ENCODE assay signal across 20 cellular contexts in the genomic region with DNA sequence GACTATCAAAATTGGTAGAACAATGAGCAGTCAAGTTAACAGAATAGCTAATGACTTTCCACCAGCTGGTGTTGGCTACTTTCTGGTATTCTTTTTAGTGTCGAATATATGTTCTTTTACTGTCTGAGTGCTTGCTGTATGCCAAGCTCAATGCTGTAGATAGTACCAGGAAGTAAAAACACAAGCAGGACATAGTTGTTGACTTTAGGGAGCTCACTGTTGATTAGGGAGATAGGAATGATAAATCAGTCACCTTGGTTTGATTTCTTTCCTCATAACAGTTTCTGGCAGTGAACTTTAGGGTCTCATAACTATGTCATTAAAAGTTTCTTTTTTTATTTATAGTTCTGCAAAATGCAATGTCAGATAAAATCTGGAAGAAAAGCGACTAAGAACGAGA. TPM values are rescaled to one million over a fixed set of nuclear protein-coding genes. Genes with fewer than 3 reads are reported as not detected.
A peak's percentile ranks its signal among the peaks of the same experiment; 100 is the strongest.
DNase-seq lines count a peak whose midpoint lies in the region; ATAC-seq, FAIRE-seq and TF ChIP-seq lines count a peak whose summit lies in the region.
"Had no signal": no experiment of that assay in that cellular context is flagged by ENCODE, and none has a peak within 500 bp of the region (broad histone marks: within the 10 kb centered on the region; RNA-seq: fewer than 3 reads in every experiment).

No MANE protein-coding gene starts in this region.

- TF ChIP-seq CTCF in PC-9 (conservative IDR thresholded peaks at IDR 0.05): no peak
- TF ChIP-seq CTCF in HepG2 (CRISPR knock-in tag; IDR thresholded peaks at IDR 0.05): no peak

- no peak overlapping the region for H3K27ac Mint-ChIP-seq in CD8-positive, alpha-beta memory T cell
- H3K27ac Mint-ChIP-seq: CD4-positive, alpha-beta memory T cell; H9; HFFc6 had no signal

- intact Hi-C loops in PC-9 (cut with micrococcal nuclease; ENCODE audit: unreplicated experiment) (no loop called here), HepG2 (cut with micrococcal nuclease; ENCODE audit: unreplicated experiment) (no loop called here), posterior cingulate gyrus (cut with DNase I) (no loop called here)

- H3K79me2 ChIP-seq in PC-9 (ENCODE audit: low read depth): no peaks in the 10 kb centered on the region; the same call in 1 of the 2 replicates
- no peaks in the 10 kb centered on the region for H3K79me2 ChIP-seq in HepG2 (ENCODE audit: insufficient read depth, low read length)

- H3K9ac ChIP-seq in HepG2 (ENCODE audit: insufficient read depth, low read depth, low read length): no peak overlapping the region

- 96% methylated on average over 3 of the region's 3 CpGs for WGBS in HepG2 (ENCODE audit: low lambda C conversion rate)

- FAIRE-seq in GM18507 (lab: Jason Lieb, UNC) (peak; percentile 18), HepG2 (lab: Jason Lieb, UNC) (no peak), urothelium cell line (lab: Jason Lieb, UNC) (peak; percentile 91)

- TF ChIP-seq POLR2A in HepG2 (IDR thresholded peaks at IDR 0.05; ENCODE audit: insufficient read depth in 1 of 2, low read depth in 2 of 2, low read length in 2 of 2): no peak

- ATAC-seq in HepG2 (no peak), HG03354 (IDR thresholded peaks at IDR 0.05; ENCODE audit: poor library complexity, severe bottlenecking, unreplicated experiment) (no peak)
- ATAC-seq: Right ventricle myocardium inferior had no signal

- H3K4me2 ChIP-seq in PC-9 (no peak overlapping the region), HepG2 (ENCODE audit: low read depth, low read length) (no peak overlapping the region)

- H3K4me3 Mint-ChIP-seq in CD8-positive, alpha-beta memory T cell: no peak overlapping the region
- H3K4me3 Mint-ChIP-seq: CD4-positive, alpha-beta memory T cell; H9; HFFc6 had no signal

- no TSS peak for BruUV-seq in PC-9 (replicated peaks; lab: Mats Ljungman, UMichigan)
- BruUV-seq in HepG2 (replicated peaks; lab: Mats Ljungman, UMichigan): no TSS peak

- TF ChIP-seq RAD21 in HepG2 (CRISPR knock-in tag; IDR thresholded peaks at IDR 0.05): no peak

- H3F3A ChIP-seq in PC-9 (ENCODE audit: insufficient read depth, low read depth): peaks cover 10% of the 10 kb centered on the region; the same call in 1 of the 2 replicates

- H3K27me3 ChIP-seq in PC-9 (ENCODE audit: insufficient read depth, low read depth) (no peaks in the 10 kb centered on the region), HepG2 (ENCODE audit: control insufficient read depth in 1 of 2, insufficient read depth in 2 of 2, low read length in 2 of 2) (no peaks in the 10 kb centered on the region)
- no peaks in the 10 kb centered on the region for H3K27me3 ChIP-seq in CD8-positive, alpha-beta memory T cell (ENCODE audit: insufficient read depth, low read length, poor library complexity, severe bottlenecking)
- H3K27me3 ChIP-seq: SJSA1 had no signal

- H3K9me3 Mint-ChIP-seq in CD8-positive, alpha-beta memory T cell: no peaks in the 10 kb centered on the region
- H3K9me3 Mint-ChIP-seq: CD4-positive, alpha-beta memory T cell; HFFc6 had no signal

- CTCF ChIA-PET in PC-9 (lab: Charles Lee) (no interaction called here), HepG2 (lab: Yijun Ruan, JAX; ENCODE audit: low intra/inter-chr PET ratio, low total read pairs) (no interaction called here)
- CTCF ChIA-PET in CD8-positive, alpha-beta memory T cell (lab: Charles Lee): interaction anchor here (4.8 kb wide), 1 partner anchor 9 kb away, joined by 18 read pairs; the partner anchor contains the start of gene HMGXB4

- H3K27me3 Mint-ChIP-seq in CD8-positive, alpha-beta memory T cell: peaks cover 0 to 1% of the 10 kb centered on the region in 2 donors
- H3K27me3 Mint-ChIP-seq: CD4-positive, alpha-beta memory T cell had no signal

- H3K9me2 ChIP-seq in PC-9 (ENCODE audit: insufficient read depth): no peaks in the 10 kb centered on the region

- no peak overlapping the region for H2AFZ ChIP-seq in PC-9
- H2AFZ ChIP-seq in HepG2 (ENCODE audit: low read length): no peak overlapping the region

- H3K4me1 Mint-ChIP-seq in CD8-positive, alpha-beta memory T cell: peaks cover 11 to 26% (median 12%) of the 10 kb centered on the region in 3 donors
- H3K4me1 Mint-ChIP-seq: H9 had no signal

- H4K20me1 ChIP-seq in PC-9 (ENCODE audit: insufficient read depth): peaks cover 16% of the 10 kb centered on the region
- H4K20me1 ChIP-seq in HepG2 (ENCODE audit: insufficient read depth, low read length): no peaks in the 10 kb centered on the region

- no peak for DNase-seq in GM18507 (ENCODE audit: extremely low spot score, insufficient read length, low read depth)
- peak in 1 of 2 experiments; percentile 66 for DNase-seq in PC-9
- DNase-seq in HepG2 (ENCODE audit: low spot score): no peak
- DNase-seq in urothelium cell line (ENCODE audit: low spot score): no peak
- no peak for DNase-seq in posterior cingulate gyrus
- no peak for DNase-seq in CD8-positive, alpha-beta memory T cell
- DNase-seq: CD4-positive, alpha-beta memory T cell; DMS79 treated with DMSO at 0.1 percent for 48 hours; H9; HFFc6; KBM-7; MV-4-11; NCI-H1694 treated with DMSO at 0.1 percent for 48 hours; NCI-H446; NCI-H526; OCI-M1; T-helper 1 cell had no signal

- H3K27ac ChIP-seq in PC-9: peak overlapping the region; percentile 26; the same call in 1 of the 2 replicates
- H3K27ac ChIP-seq in HepG2 (ENCODE audit: extremely low read length, insufficient read depth, low read length): no peak overlapping the region
- H3K27ac ChIP-seq in CD8-positive, alpha-beta memory T cell (ENCODE audit: low read depth, low read length): no peak overlapping the region
- H3K27ac ChIP-seq: SJSA1 had no signal

- in situ Hi-C loops in HepG2 (cut with HindIII; ENCODE audit: extremely low pct_ligation_motif_present, low pct_unique_long_range_greater_than_20kb): no loop called here

- H3K9me3 ChIP-seq in PC-9 (ENCODE audit: insufficient read depth, low read depth) (no peaks in the 10 kb centered on the region), HepG2 (ENCODE audit: low read length) (no peaks in the 10 kb centered on the region)
- H3K9me3 ChIP-seq in CD8-positive, alpha-beta memory T cell (ENCODE audit: low read length): no peaks in the 10 kb centered on the region
- H3K9me3 ChIP-seq: SJSA1 had no signal

- POLR2A ChIA-PET in PC-9 (lab: Charles Lee; ENCODE audit: unreplicated experiment) (no interaction called here), HepG2 (lab: Yijun Ruan, JAX) (interaction anchor here (0.5 to 1.5 kb wide), 2 partner anchors 8 to 545 kb away, joined by 3 to 4 read pairs; partner anchors contain the start of gene HMGXB4)
- POLR2A ChIA-PET in CD8-positive, alpha-beta memory T cell (lab: Charles Lee): no interaction called here

- H3K36me3 Mint-ChIP-seq in CD8-positive, alpha-beta memory T cell: peaks cover 21 to 82% (median 34%) of the 10 kb centered on the region in 3 donors

- H3K36me3 ChIP-seq in PC-9 (ENCODE audit: low read depth) (peaks cover 79% of the 10 kb centered on the region), HepG2 (replicated peaks in 1 of 2; ENCODE audit: control insufficient read depth in 1 of 2, insufficient read depth in 2 of 2, low read length in 2 of 2) (peaks cover 17 to 66% of the 10 kb centered on the region in 2 experiments)
- H3K36me3 ChIP-seq in CD8-positive, alpha-beta memory T cell (ENCODE audit: insufficient read depth, low read length): peaks cover 36% of the 10 kb centered on the region

- H3K4me1 ChIP-seq in PC-9 (replicated peaks; ENCODE audit: insufficient read depth) (peaks cover 7% of the 10 kb centered on the region; the same call in 1 of the 2 replicates), HepG2 (ENCODE audit: insufficient read depth, low read length) (peaks cover 15% of the 10 kb centered on the region)
- H3K4me1 ChIP-seq in CD8-positive, alpha-beta memory T cell (ENCODE audit: insufficient read depth, low read length): peaks cover 4% of the 10 kb centered on the region
- H3K4me1 ChIP-seq: SJSA1 had no signal

- H3K4me3 ChIP-seq in PC-9 (no peak overlapping the region), HepG2 (replicated peaks in 1 of 3; ENCODE audit: insufficient read depth in 1 of 3, low read depth in 2 of 3, low read length in 3 of 3) (no peak overlapping the region)
- no peak overlapping the region for H3K4me3 ChIP-seq in CD8-positive, alpha-beta memory T cell (ENCODE audit: low read length)
- H3K4me3 ChIP-seq: SJSA1 had no signal

- no peak for TF ChIP-seq EP300 in HepG2 (IDR thresholded peaks at IDR 0.05; ENCODE audit: low read depth in 2 of 2, low read length in 2 of 2)
- TF ChIP-seq EP300 in HepG2 (CRISPR knock-in tag; IDR thresholded peaks at IDR 0.05; ENCODE audit: borderline replicate concordance): no peak

RNA-seq across cellular contexts. Expression of gene HMGXB4, which starts 9.0 kb away (rescaled TPM):
- total RNA-seq in PC-9 (2021): 29.2 and 31.1 TPM in 2 replicates
- total RNA-seq in HepG2 (2016; rRNA removed; fragmentation: Illumina TruSeq; extraction: Trizol): 13.9 and 14.4 TPM in 2 replicates
- 4.6 and 5.0 TPM in 2 replicates for total RNA-seq in HepG2 (2016; cell fraction: cytosol; rRNA removed; fragmentation: Illumina TruSeq; extraction: Trizol; ENCODE audit: low read depth)
- total RNA-seq in HepG2 (2016; cell fraction: insoluble cytoplasmic fraction; rRNA removed; fragmentation: Illumina TruSeq; extraction: Trizol): 14.4 and 14.9 TPM in 2 replicates
- total RNA-seq in HepG2 (2016; cell fraction: membrane; rRNA removed; fragmentation: Illumina TruSeq; extraction: Trizol): 7.8 and 8.6 TPM in 2 replicates
- total RNA-seq in HepG2 (2016; cell fraction: nucleus; rRNA removed; fragmentation: Illumina TruSeq; extraction: Trizol): 19.3 and 22.2 TPM in 2 replicates
- polyA plus RNA-seq in HepG2 (2011; rRNA removed): 12.1 and 16.3 TPM in 2 replicates
- polyA plus RNA-seq in HepG2 (2011; cell fraction: cytosol; rRNA removed): 6.8 and 8.2 TPM in 2 replicates
- polyA plus RNA-seq in HepG2 (2011; cell fraction: nucleus; rRNA removed): 15.1 and 15.5 TPM in 2 replicates
- polyA plus RNA-seq in HepG2 (2012): 8.7 and 12.7 TPM in 2 replicates
- polyA plus RNA-seq in HepG2 (2016; cell fraction: cytosol; fragmentation: Illumina TruSeq; extraction: Trizol; ENCODE audit: low read depth): 0.37 and 0.62 TPM in 2 replicates
- polyA plus RNA-seq in HepG2 (2016; cell fraction: insoluble cytoplasmic fraction; fragmentation: Illumina TruSeq; extraction: Trizol; ENCODE audit: low read depth): 16.2 and 17.1 TPM in 2 replicates
- polyA plus RNA-seq in HepG2 (2016; cell fraction: membrane; fragmentation: Illumina TruSeq; extraction: Trizol; ENCODE audit: low read depth): 2.7 and 2.9 TPM in 2 replicates
- polyA plus RNA-seq in HepG2 (2016; cell fraction: nucleus; fragmentation: Illumina TruSeq; extraction: Trizol; ENCODE audit: insufficient read depth, low read depth): 24.2 and 30.5 TPM in 2 replicates
- 38.9 and 39.2 TPM in 2 replicates for polyA minus RNA-seq in HepG2 (2011; rRNA and poly(A)+ RNA removed; ENCODE audit: low replicate concordance)
- polyA minus RNA-seq in HepG2 (2011; cell fraction: cytosol; rRNA and poly(A)+ RNA removed): 8.6 and 10.1 TPM in 2 replicates
- 59.7 and 70.8 TPM in 2 replicates for polyA minus RNA-seq in HepG2 (2011; cell fraction: nucleus; rRNA and poly(A)+ RNA removed)
- total RNA-seq in CD8-positive, alpha-beta memory T cell: 10 to 100 TPM; 35.4 to 35.9 TPM
- polyA plus RNA-seq in CD8-positive, alpha-beta memory T cell: 13.7 TPM

RNA-seq across cellular contexts. Expression of gene TOM1, which starts 33.4 kb away (rescaled TPM):
- total RNA-seq in PC-9 (2021): 43.6 and 45.1 TPM in 2 replicates
- 26.0 and 30.8 TPM in 2 replicates for total RNA-seq in HepG2 (2016; rRNA removed; fragmentation: Illumina TruSeq; extraction: Trizol)
- total RNA-seq in HepG2 (2016; cell fraction: cytosol; rRNA removed; fragmentation: Illumina TruSeq; extraction: Trizol; ENCODE audit: low read depth): 8.2 and 8.9 TPM in 2 replicates
- total RNA-seq in HepG2 (2016; cell fraction: insoluble cytoplasmic fraction; rRNA removed; fragmentation: Illumina TruSeq; extraction: Trizol): 27.3 and 37.6 TPM in 2 replicates
- total RNA-seq in HepG2 (2016; cell fraction: membrane; rRNA removed; fragmentation: Illumina TruSeq; extraction: Trizol): 14.9 and 15.6 TPM in 2 replicates
- 23.1 and 32.7 TPM in 2 replicates for total RNA-seq in HepG2 (2016; cell fraction: nucleus; rRNA removed; fragmentation: Illumina TruSeq; extraction: Trizol)
- 87.3 and 109 TPM in 2 replicates for polyA plus RNA-seq in HepG2 (2011; rRNA removed)
- 88.6 and 94.3 TPM in 2 replicates for polyA plus RNA-seq in HepG2 (2011; cell fraction: cytosol; rRNA removed)
- polyA plus RNA-seq in HepG2 (2011; cell fraction: nucleus; rRNA removed): 114 and 120 TPM in 2 replicates
- 46.6 and 59.1 TPM in 2 replicates for polyA plus RNA-seq in HepG2 (2012)
- 7.6 and 7.8 TPM in 2 replicates for polyA plus RNA-seq in HepG2 (2016; cell fraction: cytosol; fragmentation: Illumina TruSeq; extraction: Trizol; ENCODE audit: low read depth)
- polyA plus RNA-seq in HepG2 (2016; cell fraction: insoluble cytoplasmic fraction; fragmentation: Illumina TruSeq; extraction: Trizol; ENCODE audit: low read depth): 26.3 and 33.2 TPM in 2 replicates
- polyA plus RNA-seq in HepG2 (2016; cell fraction: membrane; fragmentation: Illumina TruSeq; extraction: Trizol; ENCODE audit: low read depth): 11.4 and 13.9 TPM in 2 replicates
- 40.8 and 47.0 TPM in 2 replicates for polyA plus RNA-seq in HepG2 (2016; cell fraction: nucleus; fragmentation: Illumina TruSeq; extraction: Trizol; ENCODE audit: insufficient read depth, low read depth)
- 56.0 and 249 TPM in 2 replicates for polyA minus RNA-seq in HepG2 (2011; rRNA and poly(A)+ RNA removed; ENCODE audit: low replicate concordance)
- polyA minus RNA-seq in HepG2 (2011; cell fraction: cytosol; rRNA and poly(A)+ RNA removed): 41.1 and 54.6 TPM in 2 replicates
- polyA minus RNA-seq in HepG2 (2011; cell fraction: nucleus; rRNA and poly(A)+ RNA removed): 59.4 and 74.8 TPM in 2 replicates
- total RNA-seq in CD8-positive, alpha-beta memory T cell: 10 to 100 TPM; 15.1 to 17.0 TPM
- polyA plus RNA-seq in CD8-positive, alpha-beta memory T cell: 34.5 TPM
